In the genomic region with DNA sequence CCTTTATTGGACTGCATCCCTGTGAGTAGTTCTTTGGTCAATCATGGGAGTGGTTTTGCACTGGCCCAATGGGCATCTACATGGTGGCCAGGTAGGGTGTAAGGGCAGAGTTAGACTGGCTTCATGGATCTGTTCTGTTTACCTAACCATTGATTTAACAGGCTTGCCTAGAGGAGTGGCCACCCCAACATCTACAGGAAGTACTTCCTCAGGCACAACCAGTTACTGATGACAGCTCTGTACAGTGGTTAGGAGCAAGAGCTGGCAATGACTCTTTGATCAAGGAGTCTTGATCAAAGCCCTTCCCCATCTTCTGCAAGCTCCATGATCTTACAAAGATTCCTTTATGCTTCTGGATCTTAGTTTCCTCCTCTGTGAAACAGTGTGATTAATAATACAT, we compare ENCODE assay signal across 25 cellular contexts.
"Had no signal": no experiment of that assay in that cellular context is flagged by ENCODE, and none has a peak within 500 bp of the region (broad histone marks: within the 10 kb centered on the region; RNA-seq: fewer than 3 reads in every experiment).

No MANE protein-coding gene starts in this region.

- H3K4me3 ChIP-seq: adrenal gland had no signal

- ATAC-seq: activated T-helper 17 cell treated with anti-CD3 and anti-CD28 coated beads, Interleukin-2, amount 50 U/mL, for 72 hours had no signal

- DNase-seq: activated B cell treated with CpG ODN at 0.5 μM for 24 hours; activated CD4-positive, alpha-beta T cell treated with anti-CD3 and anti-CD28 coated beads for 1 hour; activated CD4-positive, alpha-beta T cell treated with anti-CD3 and anti-CD28 coated beads, Interleukin-2, amount 10 ng/mL, durations not matched to agents 24 days and 14 days; activated CD4-positive, alpha-beta T cell treated with anti-CD3 and anti-CD28 coated beads, Interleukin-2, amount 50 U/mL, for 48 hours; activated CD8-positive, alpha-beta memory T cell treated with anti-CD3 and anti-CD28 coated beads for 24 hours; activated gamma-delta T cell; activated naive CD4-positive, alpha-beta T cell treated with anti-CD3 and anti-CD28 coated beads for 36 hours; activated T-cell treated with anti-CD3 and anti-CD28 coated beads for 4 hours; activated T-cell treated with anti-CD3 and anti-CD28 coated beads, Interleukin-2, amount 50 U/mL, for 48 hours; adrenal gland; anterior cingulate cortex; caudate nucleus; Kasumi-1; KBM-7; NCI-H1092; NCI-H1417; NCI-H1930; NCI-H2171; NCI-H2227 treated with DMSO at 0.1 percent for 48 hours; NCI-H446 treated with DMSO at 0.1 percent for 48 hours; NCI-H748 treated with DMSO at 0.1 percent for 48 hours; SHP77 treated with DMSO at 0.1 percent for 48 hours had no signal

- H3K27me3 ChIP-seq: adrenal gland had no signal

- H3K36me3 ChIP-seq: adrenal gland had no signal

- H3K27ac ChIP-seq: adrenal gland had no signal

- H3K4me1 Mint-ChIP-seq: activated B cell treated with CpG ODN at 0.5 μM for 24 hours had no signal

- H3K9me3 ChIP-seq: adrenal gland had no signal

- H3K27ac Mint-ChIP-seq: activated B cell treated with CpG ODN at 0.5 μM for 24 hours; activated CD4-positive, alpha-beta T cell treated with anti-CD3 and anti-CD28 coated beads, Interleukin-2, amount 10 ng/mL, durations not matched to agents 24 days and 14 days; activated naive CD4-positive, alpha-beta T cell treated with anti-CD3 and anti-CD28 coated beads for 36 hours; activated naive CD8-positive, alpha-beta T cell; activated T-helper 17 cell treated with anti-CD3 and anti-CD28 coated beads, Interleukin-2, amount 50 U/mL, for 72 hours; T-helper 1 cell treated with Interleukin-12 subunit alpha and Interleukin-12 subunit beta and Interleukin-4 antibody, amounts not matched to agents 30 μg/mL and 1 μg/mL, for 36 hours had no signal

- H3K9me3 Mint-ChIP-seq: activated naive CD4-positive, alpha-beta T cell treated with anti-CD3 and anti-CD28 coated beads for 36 hours; activated T-helper 17 cell treated with anti-CD3 and anti-CD28 coated beads, Interleukin-2, amount 50 U/mL, for 72 hours had no signal

- H3K4me3 Mint-ChIP-seq: activated B cell treated with CpG ODN at 0.5 μM for 24 hours; activated CD4-positive, alpha-beta T cell treated with anti-CD3 and anti-CD28 coated beads, Interleukin-2, amount 10 ng/mL, durations not matched to agents 24 days and 14 days; activated naive CD4-positive, alpha-beta T cell treated with anti-CD3 and anti-CD28 coated beads for 36 hours; activated naive CD8-positive, alpha-beta T cell; activated T-helper 17 cell treated with anti-CD3 and anti-CD28 coated beads, Interleukin-2, amount 50 U/mL, for 72 hours; T-helper 1 cell treated with Interleukin-12 subunit alpha and Interleukin-12 subunit beta and Interleukin-4 antibody, amounts not matched to agents 30 μg/mL and 1 μg/mL, for 36 hours had no signal

- H3K36me3 Mint-ChIP-seq: activated naive CD8-positive, alpha-beta T cell had no signal
